In the genomic region with DNA sequence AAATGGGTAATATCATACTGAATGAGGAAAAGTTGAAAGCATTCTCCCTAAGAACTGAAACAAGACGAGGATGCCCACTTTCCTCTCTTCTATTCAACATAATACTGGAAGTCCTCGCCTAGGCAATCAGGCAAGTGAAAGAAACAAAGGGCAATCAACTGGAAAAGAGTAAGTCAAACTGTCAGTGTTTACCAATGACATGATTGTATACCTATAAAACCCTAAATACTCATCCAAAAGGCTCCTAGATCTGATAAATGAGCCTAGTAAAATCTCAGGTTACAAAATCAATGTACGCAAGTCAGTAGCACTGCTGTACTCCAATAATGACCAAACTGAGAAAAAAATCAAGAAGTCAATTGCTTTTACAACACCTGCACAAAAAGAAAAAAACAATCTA, we compare ENCODE assay signal across 26 cellular contexts.
"Had no signal": no experiment of that assay in that cellular context is flagged by ENCODE, and none has a peak within 500 bp of the region (broad histone marks: within the 10 kb centered on the region; RNA-seq: fewer than 3 reads in every experiment).

No MANE protein-coding gene starts in this region.

- DNase-seq: effector CD8-positive, alpha-beta T cell; endodermal cell; foreskin fibroblast; gastrocnemius medialis; head of caudate nucleus; left ventricle myocardium superior; lower lobe of right lung; naive thymus-derived CD8-positive, alpha-beta T cell; occipital lobe; ovary; posterior cingulate gyrus; psoas muscle; right cardiac atrium; sigmoid colon; stimulated activated CD4-positive, alpha-beta T cell treated with anti-CD3 and anti-CD28 coated beads, Interleukin-2, amount 100 ng/mL, for 24 hours; stimulated activated CD4-positive, alpha-beta T cell treated with anti-CD3 and anti-CD28 coated beads, Interleukin-4, amount 100 ng/mL, for 24 hours; stimulated activated naive CD8-positive, alpha-beta T cell treated with anti-CD3 and anti-CD28 coated beads, Interleukin-15, Interleukin-2, amounts not matched to agents 100 U/mL and 50 U/mL, for 24 hours; substantia nigra; upper lobe of left lung had no signal

- FAIRE-seq: keratinocyte, urothelium cell line had no signal

- H3K27ac ChIP-seq: epithelial cell of prostate, gastrocnemius medialis, lower lobe of right lung, ovary, psoas muscle, sigmoid colon, thoracic aorta, tibial nerve, upper lobe of left lung had no signal

- ATAC-seq: esophagus mucosa; gastrocnemius medialis; left ventricle myocardium superior; lower lobe of right lung; naive thymus-derived CD8-positive, alpha-beta T cell; psoas muscle; right cardiac atrium; stimulated activated effector memory CD8-positive, alpha-beta T cell treated with anti-CD3 and anti-CD28 coated beads, Interleukin-12 subunit alpha, Interleukin-12 subunit beta, amount 100 ng/mL, for 72 hours; stimulated activated naive CD8-positive, alpha-beta T cell treated with anti-CD3 and anti-CD28 coated beads, Interleukin-15, Interleukin-2, amounts not matched to agents 100 U/mL and 50 U/mL, for 24 hours had no signal
